8 cellular contexts compared by ENCODE assay signal in the genomic region with DNA sequence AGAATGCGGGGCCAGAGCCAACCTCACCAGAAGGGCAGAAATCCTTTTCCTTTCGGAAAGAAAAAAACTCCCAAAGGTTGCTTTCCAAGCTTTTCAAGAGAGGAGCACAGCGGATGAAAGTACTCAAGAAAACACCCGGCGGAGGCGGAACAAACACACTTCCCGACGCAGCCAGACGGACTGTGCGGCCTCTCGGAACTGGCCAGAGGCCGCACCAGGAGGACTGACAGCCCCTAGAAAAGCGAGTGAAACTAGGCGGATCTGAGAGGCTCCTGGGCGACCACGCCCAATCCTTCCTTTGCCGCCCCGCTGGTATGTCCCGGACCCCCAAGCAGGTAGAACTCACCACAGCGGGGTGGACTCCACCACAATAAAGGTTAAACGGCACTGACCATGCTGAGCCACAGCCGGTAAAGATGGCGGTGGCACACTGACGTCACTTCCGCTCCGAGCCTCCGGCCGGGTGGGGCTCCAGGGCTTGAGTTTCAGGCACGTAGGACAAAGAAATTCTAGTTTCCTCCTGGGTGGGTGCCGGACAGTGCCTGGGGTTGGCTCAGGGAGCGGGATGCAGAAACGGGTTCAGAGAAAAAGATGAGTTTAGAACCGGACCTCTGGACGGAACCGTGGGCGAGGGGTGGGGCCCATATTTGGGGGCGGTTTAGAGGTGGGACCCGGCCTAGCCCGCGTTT. TPM values are rescaled to one million over a fixed set of nuclear protein-coding genes. Genes with fewer than 3 reads are reported as not detected.
DNase-seq lines count a peak whose midpoint lies in the region; ATAC-seq and TF ChIP-seq lines count a peak whose summit lies in the region.

Gene ZNF562, minus strand, starts transcription at position 432 of the 689 bp plus-strand sequence. CDS start 14,356 bp downstream, outside the sequence.

- peak within 1 kb of the TSS; percentile 83 for H3K27ac ChIP-seq in mesenchymal stem cell (ENCODE audit: low read length, poor library complexity, severe bottlenecking)

- H3K14ac ChIP-seq in mesenchymal stem cell (ENCODE audit: low read length in 2 of 2) = no peak within 1 kb of the TSS

- peaks cover 4 to 35% of the 10 kb centered on the region in 2 experiments for H3K36me3 ChIP-seq in mesenchymal stem cell (ENCODE audit: control insufficient read depth in 1 of 2, insufficient read depth in 2 of 2, low read depth in 1 of 2, low read length in 2 of 2)

- no peak within 1 kb of the TSS for H3K4ac ChIP-seq in mesenchymal stem cell (ENCODE audit: low read depth in 1 of 2, low read length in 2 of 2)

- H2BK15ac ChIP-seq in mesenchymal stem cell (ENCODE audit: low read depth, poor library complexity, severe bottlenecking) = peak within 1 kb of the TSS; percentile 70

- 48% methylated on average over 40 of the region's 40 CpGs for WGBS in mesenchymal stem cell

- no peaks in the 10 kb centered on the region for H3K27me3 ChIP-seq in mesenchymal stem cell (ENCODE audit: control insufficient read depth in 1 of 2, insufficient read depth in 1 of 2, low read length in 2 of 2)

- H3K9me3 Mint-ChIP-seq in effector memory CD8-positive, alpha-beta T cell = peaks cover 9 to 15% of the 10 kb centered on the region in 2 donors

- peaks cover 34% of the 10 kb centered on the region for H3K36me3 Mint-ChIP-seq in effector memory CD8-positive, alpha-beta T cell (ENCODE audit: insufficient read depth)

- H3K4me3 Mint-ChIP-seq in effector memory CD8-positive, alpha-beta T cell = peak within 1 kb of the TSS; percentile 93 to 97

- no peak within 1 kb of the TSS for H3K23ac ChIP-seq in mesenchymal stem cell (ENCODE audit: low read length in 2 of 2)

- ATAC-seq in GM19035 (IDR thresholded peaks at IDR 0.05; ENCODE audit: unreplicated experiment) (peak; percentile 87), HG03469 (IDR thresholded peaks at IDR 0.05; ENCODE audit: unreplicated experiment) (peak; percentile 58)
- ATAC-seq in effector memory CD8-positive, alpha-beta T cell (replicated peaks) = peak; percentile 93

- peaks cover 9 to 30% of the 10 kb centered on the region in 2 donors for H3K4me1 Mint-ChIP-seq in effector memory CD8-positive, alpha-beta T cell (ENCODE audit: low read depth in 2 of 2)

- H3K18ac ChIP-seq in mesenchymal stem cell (ENCODE audit: low read depth in 1 of 2, low read length in 2 of 2) = peak within 1 kb of the TSS; percentile 23 to 30

- no peak within 1 kb of the TSS for H4K8ac ChIP-seq in mesenchymal stem cell (ENCODE audit: low read length)

- no peak within 1 kb of the TSS for H2BK5ac ChIP-seq in mesenchymal stem cell (ENCODE audit: low read depth, low read length, poor library complexity, severe bottlenecking)

- POLR2A ChIA-PET in activated CD8-positive, alpha-beta memory T cell treated with anti-CD3 and anti-CD28 coated beads for 36 hours (lab: Charles Lee) = no interaction called here

- peaks cover 43% of the 10 kb centered on the region for H3K9me3 ChIP-seq in mesenchymal stem cell (ENCODE audit: control insufficient read depth, low read length)

- peak within 1 kb of the TSS; percentile 94 for H3K9ac ChIP-seq in mesenchymal stem cell (ENCODE audit: low read length)

- H3K27me3 Mint-ChIP-seq in effector memory CD8-positive, alpha-beta T cell = no peaks in the 10 kb centered on the region

- peak within 1 kb of the TSS; percentile 2 for H3K4me2 ChIP-seq in mesenchymal stem cell (ENCODE audit: low read length, poor library complexity, severe bottlenecking)

- DNase-seq in AG10803 (ENCODE audit: low read depth) (peak; percentile 84), NCI-H82 treated with DMSO at 0.1 percent for 48 hours (lab: John Stamatoyannopoulos, UW; ENCODE audit: unreplicated experiment) (peak; percentile 64), mesenchymal stem cell (peak; percentile 85)
- DNase-seq in effector memory CD8-positive, alpha-beta T cell = peak; percentile 73 to 78 (median 77)
- peak; percentile 66 for DNase-seq in stimulated activated CD8-positive, alpha-beta memory T cell treated with anti-CD3 and anti-CD28 coated beads, Interleukin-15, amount 100 ng/mL, for 1 hour (ENCODE audit: low read depth)

- no peak within 1 kb of the TSS for H2BK12ac ChIP-seq in mesenchymal stem cell (ENCODE audit: low read length in 2 of 2)

- H3K79me1 ChIP-seq in mesenchymal stem cell (replicated peaks; ENCODE audit: low read length, poor library complexity, severe bottlenecking) = no peaks in the 10 kb centered on the region

- H3K27ac Mint-ChIP-seq in effector memory CD8-positive, alpha-beta T cell = peak within 1 kb of the TSS; percentile 98

- H3K4me1 ChIP-seq in mesenchymal stem cell (ENCODE audit: control insufficient read depth, insufficient read depth, low read depth, low read length) = no peaks in the 10 kb centered on the region

- peak within 1 kb of the TSS; percentile 36 for H2AFZ ChIP-seq in mesenchymal stem cell (ENCODE audit: low read depth, low read length)

- H3K4me3 ChIP-seq in AG10803 (ENCODE audit: low read length) = peak within 1 kb of the TSS; percentile 84
- peak within 1 kb of the TSS; percentile 46 to 82 for H3K4me3 ChIP-seq in mesenchymal stem cell (ENCODE audit: insufficient read depth in 1 of 2, low read depth in 1 of 2, low read length in 2 of 2)

- CTCF ChIA-PET in activated CD8-positive, alpha-beta memory T cell treated with anti-CD3 and anti-CD28 coated beads for 36 hours (lab: Charles Lee) = no interaction called here

- no peak within 1 kb of the TSS for H2BK120ac ChIP-seq in mesenchymal stem cell (ENCODE audit: low read depth, low read length)

- H4K91ac ChIP-seq in mesenchymal stem cell (ENCODE audit: low read length) = no peak within 1 kb of the TSS

- no peak within 1 kb of the TSS for H2AK5ac ChIP-seq in mesenchymal stem cell (ENCODE audit: low read length, severe bottlenecking)

- TF ChIP-seq CTCF in AG10803 (conservative IDR thresholded peaks at IDR 0.05; ENCODE audit: low read length) = no peak

RNA-seq across cellular contexts. Expression of gene ZNF562, which starts in this region (rescaled TPM):
- total RNA-seq in activated CD8-positive, alpha-beta memory T cell treated with anti-CD3 and anti-CD28 coated beads for 36 hours = 10 to 100 TPM; 45.0 to 47.6 TPM
- polyA plus RNA-seq in mesenchymal stem cell (2013, experiment 1 of 2) = 4.3 TPM
- polyA plus RNA-seq in mesenchymal stem cell (2013, experiment 2 of 2) = 4.6 TPM

Comparison
In these comparisons a context has a peak if more than half of its experiments do, and no peak if none do; other contexts are left out.
1. Peak in every context shown above with its lines: DNase-seq, ATAC-seq, H3K4me3 ChIP-seq and H3K27ac ChIP-seq.